In the genomic region with DNA sequence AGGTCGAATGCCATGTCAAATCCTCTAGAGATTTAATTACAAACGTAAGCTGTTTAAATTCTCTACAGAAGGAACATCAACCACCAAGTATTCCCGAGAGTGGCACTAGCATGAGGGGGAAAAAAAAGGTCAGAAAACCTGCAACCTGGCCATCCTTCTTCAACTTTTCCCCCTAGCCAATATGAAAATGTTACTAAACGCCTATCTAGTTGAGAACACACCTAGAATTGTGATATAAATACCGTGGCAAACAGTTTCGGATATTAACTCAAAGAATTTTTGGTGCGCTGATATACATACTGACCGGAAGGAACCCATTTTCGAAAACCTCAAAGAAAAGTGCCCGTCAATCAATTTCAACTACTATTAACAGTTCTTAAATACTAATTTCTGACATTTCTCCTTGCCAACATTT, we compare ENCODE assay signal across 1 cellular context.
TF ChIP-seq lines count a peak whose summit lies in the region.

No MANE protein-coding gene starts in this region.

TF ChIP-seq in K562, 482 proteins besides CTCF, POLR2A, EP300 and RAD21 (continued from another document):
- TF ChIP-seq, protein P1, sequence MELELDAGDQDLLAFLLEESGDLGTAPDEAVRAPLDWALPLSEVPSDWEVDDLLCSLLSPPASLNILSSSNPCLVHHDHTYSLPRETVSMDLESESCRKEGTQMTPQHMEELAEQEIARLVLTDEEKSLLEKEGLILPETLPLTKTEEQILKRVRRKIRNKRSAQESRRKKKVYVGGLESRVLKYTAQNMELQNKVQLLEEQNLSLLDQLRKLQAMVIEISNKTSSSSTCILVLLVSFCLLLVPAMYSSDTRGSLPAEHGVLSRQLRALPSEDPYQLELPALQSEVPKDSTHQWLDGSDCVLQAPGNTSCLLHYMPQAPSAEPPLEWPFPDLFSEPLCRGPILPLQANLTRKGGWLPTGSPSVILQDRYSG (tag; conservative IDR thresholded peaks at IDR 0.05; ENCODE audit: low read depth) = no peak
- TF ChIP-seq COPS2 (conservative IDR thresholded peaks at IDR 0.05) (no peak), CHD1 (IDR thresholded peaks at IDR 0.05; ENCODE audit: low read length) (peak; percentile 50), HOXB6 (CRISPR knock-in tag; IDR thresholded peaks at IDR 0.05; ENCODE audit: borderline replicate concordance) (no peak), ZBTB8A (IDR thresholded peaks at IDR 0.05; ENCODE audit: partially characterized antibody) (no peak), GABPA (tag; conservative IDR thresholded peaks at IDR 0.05; ENCODE audit: low read depth) (0 out of 2 replicates have a peak, but pooled peaks have one; percentile 8), EWSR1 (IDR thresholded peaks at IDR 0.05; ENCODE audit: borderline replicate concordance, low read depth, partially characterized antibody) (no peak), ILK (tag; IDR thresholded peaks at IDR 0.05; ENCODE audit: borderline replicate concordance, low read depth) (no peak), KLF1 (tag; IDR thresholded peaks at IDR 0.05) (no peak), HDAC6 (IDR thresholded peaks at IDR 0.05; ENCODE audit: low read depth, low read length) (no peak), POLR2G (IDR thresholded peaks at IDR 0.05; ENCODE audit: low read depth, low read length) (0 out of 2 replicates have a peak, but pooled peaks have one; percentile 1), ETV1 (tag; conservative IDR thresholded peaks at IDR 0.05; ENCODE audit: low read depth) (peak; percentile 32; the same call in 1 of the 2 replicates)
- TF ChIP-seq, protein P2, sequence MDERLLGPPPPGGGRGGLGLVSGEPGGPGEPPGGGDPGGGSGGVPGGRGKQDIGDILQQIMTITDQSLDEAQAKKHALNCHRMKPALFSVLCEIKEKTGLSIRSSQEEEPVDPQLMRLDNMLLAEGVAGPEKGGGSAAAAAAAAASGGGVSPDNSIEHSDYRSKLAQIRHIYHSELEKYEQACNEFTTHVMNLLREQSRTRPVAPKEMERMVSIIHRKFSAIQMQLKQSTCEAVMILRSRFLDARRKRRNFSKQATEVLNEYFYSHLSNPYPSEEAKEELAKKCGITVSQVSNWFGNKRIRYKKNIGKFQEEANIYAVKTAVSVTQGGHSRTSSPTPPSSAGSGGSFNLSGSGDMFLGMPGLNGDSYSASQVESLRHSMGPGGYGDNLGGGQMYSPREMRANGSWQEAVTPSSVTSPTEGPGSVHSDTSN (CRISPR knock-in tag; IDR thresholded peaks at IDR 0.05; ENCODE audit: low read depth) = no peak
- TF ChIP-seq, protein P2 (tag; conservative IDR thresholded peaks at IDR 0.05; ENCODE audit: low read depth) = 0 out of 2 replicates have a peak, but pooled peaks have one; percentile 17
- TF ChIP-seq, protein P3, sequence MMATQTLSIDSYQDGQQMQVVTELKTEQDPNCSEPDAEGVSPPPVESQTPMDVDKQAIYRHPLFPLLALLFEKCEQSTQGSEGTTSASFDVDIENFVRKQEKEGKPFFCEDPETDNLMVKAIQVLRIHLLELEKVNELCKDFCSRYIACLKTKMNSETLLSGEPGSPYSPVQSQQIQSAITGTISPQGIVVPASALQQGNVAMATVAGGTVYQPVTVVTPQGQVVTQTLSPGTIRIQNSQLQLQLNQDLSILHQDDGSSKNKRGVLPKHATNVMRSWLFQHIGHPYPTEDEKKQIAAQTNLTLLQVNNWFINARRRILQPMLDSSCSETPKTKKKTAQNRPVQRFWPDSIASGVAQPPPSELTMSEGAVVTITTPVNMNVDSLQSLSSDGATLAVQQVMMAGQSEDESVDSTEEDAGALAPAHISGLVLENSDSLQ (IDR thresholded peaks at IDR 0.05) = peak; percentile 89
- TF ChIP-seq, protein P4, sequence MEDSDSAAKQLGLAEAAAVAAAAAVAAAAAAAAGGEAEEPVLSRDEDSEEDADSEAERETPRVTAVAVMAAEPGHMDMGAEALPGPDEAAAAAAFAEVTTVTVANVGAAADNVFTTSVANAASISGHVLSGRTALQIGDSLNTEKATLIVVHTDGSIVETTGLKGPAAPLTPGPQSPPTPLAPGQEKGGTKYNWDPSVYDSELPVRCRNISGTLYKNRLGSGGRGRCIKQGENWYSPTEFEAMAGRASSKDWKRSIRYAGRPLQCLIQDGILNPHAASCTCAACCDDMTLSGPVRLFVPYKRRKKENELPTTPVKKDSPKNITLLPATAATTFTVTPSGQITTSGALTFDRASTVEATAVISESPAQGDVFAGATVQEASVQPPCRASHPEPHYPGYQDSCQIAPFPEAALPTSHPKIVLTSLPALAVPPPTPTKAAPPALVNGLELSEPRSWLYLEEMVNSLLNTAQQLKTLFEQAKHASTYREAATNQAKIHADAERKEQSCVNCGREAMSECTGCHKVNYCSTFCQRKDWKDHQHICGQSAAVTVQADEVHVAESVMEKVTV (CRISPR knock-in tag; IDR thresholded peaks at IDR 0.05) = no peak
- TF ChIP-seq, protein P5, sequence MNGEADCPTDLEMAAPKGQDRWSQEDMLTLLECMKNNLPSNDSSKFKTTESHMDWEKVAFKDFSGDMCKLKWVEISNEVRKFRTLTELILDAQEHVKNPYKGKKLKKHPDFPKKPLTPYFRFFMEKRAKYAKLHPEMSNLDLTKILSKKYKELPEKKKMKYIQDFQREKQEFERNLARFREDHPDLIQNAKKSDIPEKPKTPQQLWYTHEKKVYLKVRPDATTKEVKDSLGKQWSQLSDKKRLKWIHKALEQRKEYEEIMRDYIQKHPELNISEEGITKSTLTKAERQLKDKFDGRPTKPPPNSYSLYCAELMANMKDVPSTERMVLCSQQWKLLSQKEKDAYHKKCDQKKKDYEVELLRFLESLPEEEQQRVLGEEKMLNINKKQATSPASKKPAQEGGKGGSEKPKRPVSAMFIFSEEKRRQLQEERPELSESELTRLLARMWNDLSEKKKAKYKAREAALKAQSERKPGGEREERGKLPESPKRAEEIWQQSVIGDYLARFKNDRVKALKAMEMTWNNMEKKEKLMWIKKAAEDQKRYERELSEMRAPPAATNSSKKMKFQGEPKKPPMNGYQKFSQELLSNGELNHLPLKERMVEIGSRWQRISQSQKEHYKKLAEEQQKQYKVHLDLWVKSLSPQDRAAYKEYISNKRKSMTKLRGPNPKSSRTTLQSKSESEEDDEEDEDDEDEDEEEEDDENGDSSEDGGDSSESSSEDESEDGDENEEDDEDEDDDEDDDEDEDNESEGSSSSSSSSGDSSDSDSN (IDR thresholded peaks at IDR 0.05; ENCODE audit: borderline replicate concordance in 1 of 2, low read depth in 2 of 2, low read length in 2 of 2) = no peak
